15 cellular contexts compared by ENCODE assay signal in the genomic region with DNA sequence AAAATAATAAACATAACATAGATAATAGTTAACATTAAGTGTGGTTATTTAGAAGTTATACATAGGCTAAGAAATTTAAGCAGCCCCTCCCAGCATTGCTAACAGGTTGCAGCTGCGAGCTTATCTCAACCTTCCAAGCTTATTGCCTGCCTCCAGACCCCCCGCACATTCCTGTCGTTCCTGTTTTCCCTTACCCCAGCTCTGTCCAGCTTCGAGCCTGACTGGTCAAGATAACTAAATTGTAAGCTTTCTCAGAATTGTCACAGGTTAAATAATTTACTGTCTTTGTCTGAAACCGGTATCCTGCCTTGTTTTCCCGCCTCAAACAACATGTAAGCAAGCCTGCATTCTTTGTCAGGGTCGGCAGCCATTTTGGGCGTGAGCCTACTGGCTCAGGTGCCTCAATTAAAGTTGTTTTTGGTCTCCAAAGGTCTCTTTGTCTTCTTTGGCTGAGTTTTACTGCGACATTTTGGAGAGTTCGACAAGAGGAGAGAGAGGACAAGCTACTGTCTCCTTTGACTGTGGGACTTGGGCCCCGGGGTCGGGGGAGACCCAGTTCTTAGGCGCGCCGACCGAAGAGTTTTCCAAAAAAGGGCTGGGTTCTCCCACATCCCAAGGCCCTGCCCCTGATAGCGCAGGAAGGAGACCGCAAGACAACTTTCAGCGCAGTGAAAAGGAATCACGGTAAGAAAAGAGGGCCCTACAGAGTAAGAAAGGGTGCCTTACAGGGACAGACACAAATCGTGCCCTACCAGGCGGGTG. TPM values are rescaled to one million over a fixed set of nuclear protein-coding genes. Genes with fewer than 3 reads are reported as not detected.
DNase-seq lines count a peak whose midpoint lies in the region; ATAC-seq, FAIRE-seq and TF ChIP-seq lines count a peak whose summit lies in the region.
"Had no signal": no experiment of that assay in that cellular context is flagged by ENCODE, and none has a peak within 500 bp of the region (broad histone marks: within the 10 kb centered on the region; RNA-seq: fewer than 3 reads in every experiment).

No MANE protein-coding gene starts in this region.

- H3K27me3 Mint-ChIP-seq in CD4-positive, alpha-beta memory T cell: no peaks in the 10 kb centered on the region
- no peaks in the 10 kb centered on the region for H3K27me3 Mint-ChIP-seq in activated T-helper 2 cell treated with anti-CD3 and anti-CD28 coated beads, Interferon-gamma antibody, Interleukin-2, Interleukin-4, amounts not matched to agents 10 μg/mL and 5 μg/mL and 100 μg/mL, durations not matched to agents 14 hours and 24 hours and 36 hours (ENCODE audit: low read depth)

- peaks cover 51% of the 10 kb centered on the region for H3K4me1 ChIP-seq in CD4-positive, alpha-beta memory T cell (ENCODE audit: insufficient read depth, low read length)
- peaks cover 0 to 7% of the 10 kb centered on the region in 2 donors for H3K4me1 ChIP-seq in kidney (ENCODE audit: control insufficient read depth in 1 of 2, insufficient read depth in 1 of 2, low read depth in 1 of 2, low read length in 2 of 2)
- H3K4me1 ChIP-seq in ovary (ENCODE audit: insufficient read depth): no peaks in the 10 kb centered on the region

- ATAC-seq in GM18861 (IDR thresholded peaks at IDR 0.05; ENCODE audit: unreplicated experiment): no peak

- peaks cover 0 to 3% (median 0%) of the 10 kb centered on the region in 8 donors for H3K9me3 Mint-ChIP-seq in CD4-positive, alpha-beta memory T cell
- peaks cover 24% of the 10 kb centered on the region for H3K9me3 Mint-ChIP-seq in activated T-helper 2 cell treated with anti-CD3 and anti-CD28 coated beads, Interferon-gamma antibody, Interleukin-2, Interleukin-4, amounts not matched to agents 10 μg/mL and 5 μg/mL and 100 μg/mL, durations not matched to agents 14 hours and 24 hours and 36 hours

- WGBS in ovary, 3 donors: no CpG with 5 or more reads among the region's 22 CpGs

- FAIRE-seq in GM19239 (lab: Jason Lieb, UNC) (peak; percentile 45), kidney (lab: Jason Lieb, UNC) (no peak)
- FAIRE-seq: colon had no signal

- no peak for TF ChIP-seq EP300 in ovary (IDR thresholded peaks at IDR 0.05)

- H3K36me3 ChIP-seq in CD4-positive, alpha-beta memory T cell (ENCODE audit: insufficient read depth, low read length): no peaks in the 10 kb centered on the region
- H3K36me3 ChIP-seq in kidney (ENCODE audit: control insufficient read depth in 1 of 2, insufficient read depth in 2 of 2, low read length in 2 of 2): no peaks in the 10 kb centered on the region
- no peaks in the 10 kb centered on the region for H3K36me3 ChIP-seq in ovary

- H3K27ac ChIP-seq in CD4-positive, alpha-beta memory T cell (ENCODE audit: low read depth, low read length): peak overlapping the region; percentile 78
- H3K27ac ChIP-seq in kidney (ENCODE audit: low read depth in 2 of 2, low read length in 2 of 2) (peak overlapping the region in 1 of 2 donors; percentile 77), ovary (no peak overlapping the region)

- no peak overlapping the region for H3K9ac ChIP-seq in kidney (ENCODE audit: low read length in 2 of 2)

- H3K9me3 ChIP-seq in CD4-positive, alpha-beta memory T cell (ENCODE audit: control insufficient read depth in 1 of 2, low read length in 2 of 2): peaks cover 0 to 3% of the 10 kb centered on the region in 2 donors
- H3K9me3 ChIP-seq in kidney (ENCODE audit: control insufficient read depth in 1 of 2, low read length in 2 of 2) (no peaks in the 10 kb centered on the region), ovary (no peaks in the 10 kb centered on the region)

- DNase-seq in CD4-positive, alpha-beta memory T cell: no peak
- DNase-seq in GM19239 (ENCODE audit: insufficient read length, low spot score) (no peak), kidney (no peak), ovary (no peak)
- DNase-seq in activated T-helper 2 cell treated with anti-CD3 and anti-CD28 coated beads, Interferon-gamma antibody, Interleukin-2, Interleukin-4, amounts not matched to agents 10 μg/mL and 5 μg/mL and 100 μg/mL, durations not matched to agents 14 hours and 24 hours and 36 hours (ENCODE audit: low spot score): no peak
- DNase-seq in NK-92 treated with Interleukin-12 subunit alpha and Interleukin-12 subunit beta, amount 100 ng/mL, for 24 hours (lab: John Stamatoyannopoulos, UW): no peak
- DNase-seq: foreskin melanocyte, left cardiac atrium, NCI-H1417, NCI-H526 treated with DMSO at 0.1 percent for 48 hours, occipital lobe, SHP77 had no signal

- H3K27me3 ChIP-seq in CD4-positive, alpha-beta memory T cell (ENCODE audit: insufficient read depth, low read length): no peaks in the 10 kb centered on the region
- H3K27me3 ChIP-seq in ovary: no peaks in the 10 kb centered on the region

- intact Hi-C loops in CD4-positive, alpha-beta memory T cell (cut with micrococcal nuclease): no loop called here
- intact Hi-C loops in activated T-helper 2 cell treated with anti-CD3 and anti-CD28 coated beads, Interferon-gamma antibody, Interleukin-2, Interleukin-4, amounts not matched to agents 10 μg/mL and 5 μg/mL and 100 μg/mL, durations not matched to agents 14 hours and 24 hours and 36 hours (cut with micrococcal nuclease): loop anchor here (5.0 to 10.0 kb wide), 2 partner anchors 42 to 269 kb away; a partner anchor contains a TSS
- intact Hi-C loops in kidney (cut with DNase I) (no loop called here), ovary (cut with DNase I) (no loop called here)

- H3K4me3 ChIP-seq in CD4-positive, alpha-beta memory T cell (ENCODE audit: low read length in 2 of 2): peak overlapping the region in 1 of 2 donors; percentile 62
- H3K4me3 ChIP-seq in kidney (ENCODE audit: low read length in 2 of 2) (peak overlapping the region; percentile 57 to 63), ovary (no peak overlapping the region)
- H3K4me3 ChIP-seq: smooth muscle cell had no signal

- CTCF ChIA-PET in CD4-positive, alpha-beta memory T cell (lab: Charles Lee; ENCODE audit: partially characterized antibody): no interaction called here

- peaks cover 0 to 85% (median 23%) of the 10 kb centered on the region in 4 donors for H3K4me1 Mint-ChIP-seq in CD4-positive, alpha-beta memory T cell
- peaks cover 41% of the 10 kb centered on the region for H3K4me1 Mint-ChIP-seq in activated T-helper 2 cell treated with anti-CD3 and anti-CD28 coated beads, Interferon-gamma antibody, Interleukin-2, Interleukin-4, amounts not matched to agents 10 μg/mL and 5 μg/mL and 100 μg/mL, durations not matched to agents 14 hours and 24 hours and 36 hours (ENCODE audit: low read depth)

- TF ChIP-seq POLR2A in ovary (IDR thresholded peaks at IDR 0.05): no peak

- H3K27ac Mint-ChIP-seq in CD4-positive, alpha-beta memory T cell: peak overlapping the region in 2 of 7 donors; percentile 95 to 97
- H3K27ac Mint-ChIP-seq in activated T-helper 2 cell treated with anti-CD3 and anti-CD28 coated beads, Interferon-gamma antibody, Interleukin-2, Interleukin-4, amounts not matched to agents 10 μg/mL and 5 μg/mL and 100 μg/mL, durations not matched to agents 14 hours and 24 hours and 36 hours: peak overlapping the region; percentile 94

- POLR2A ChIA-PET in CD4-positive, alpha-beta memory T cell (lab: Charles Lee; ENCODE audit: partially characterized antibody): no interaction called here

- peaks cover 0 to 50% of the 10 kb centered on the region in 2 donors for H3K36me3 Mint-ChIP-seq in CD4-positive, alpha-beta memory T cell
- peaks cover 61% of the 10 kb centered on the region for H3K36me3 Mint-ChIP-seq in activated T-helper 2 cell treated with anti-CD3 and anti-CD28 coated beads, Interferon-gamma antibody, Interleukin-2, Interleukin-4, amounts not matched to agents 10 μg/mL and 5 μg/mL and 100 μg/mL, durations not matched to agents 14 hours and 24 hours and 36 hours (ENCODE audit: low read depth)

- peak overlapping the region in 2 of 8 donors; percentile 91 to 97 for H3K4me3 Mint-ChIP-seq in CD4-positive, alpha-beta memory T cell
- H3K4me3 Mint-ChIP-seq in activated T-helper 2 cell treated with anti-CD3 and anti-CD28 coated beads, Interferon-gamma antibody, Interleukin-2, Interleukin-4, amounts not matched to agents 10 μg/mL and 5 μg/mL and 100 μg/mL, durations not matched to agents 14 hours and 24 hours and 36 hours (ENCODE audit: low read depth): peak overlapping the region; percentile 89

- no peak for TF ChIP-seq CTCF in kidney (IDR thresholded peaks at IDR 0.05; ENCODE audit: borderline replicate concordance, extremely low read depth, insufficient read depth)
- no peak for TF ChIP-seq CTCF in ovary (IDR thresholded peaks at IDR 0.05)

RNA-seq across cellular contexts. Expression of a gene that starts 44.4 kb away (rescaled TPM):
- total RNA-seq in CD4-positive, alpha-beta memory T cell: 10 to 100 TPM; 70.8 to 71.8 TPM
- not detected for polyA plus RNA-seq in CD4-positive, alpha-beta memory T cell
- total RNA-seq in activated T-helper 2 cell treated with anti-CD3 and anti-CD28 coated beads, Interferon-gamma antibody, Interleukin-2, Interleukin-4, amounts not matched to agents 10 μg/mL and 5 μg/mL and 100 μg/mL, durations not matched to agents 14 hours and 24 hours and 36 hours: 23.1 and 26.4 TPM in 2 replicates
- total RNA-seq in kidney (not detected), ovary (under 1 TPM in 1 of 7 donors, not detected in 6; 0.03 TPM)
- polyA plus RNA-seq in kidney (ENCODE audit: insufficient read depth, low read depth, low replicate concordance) (3.4 TPM), ovary (not detected)
- total RNA-seq: occipital lobe, smooth muscle cell had no signal
- polyA plus RNA-seq: smooth muscle cell had no signal
